1 cellular context compared by ENCODE assay signal in the genomic region with DNA sequence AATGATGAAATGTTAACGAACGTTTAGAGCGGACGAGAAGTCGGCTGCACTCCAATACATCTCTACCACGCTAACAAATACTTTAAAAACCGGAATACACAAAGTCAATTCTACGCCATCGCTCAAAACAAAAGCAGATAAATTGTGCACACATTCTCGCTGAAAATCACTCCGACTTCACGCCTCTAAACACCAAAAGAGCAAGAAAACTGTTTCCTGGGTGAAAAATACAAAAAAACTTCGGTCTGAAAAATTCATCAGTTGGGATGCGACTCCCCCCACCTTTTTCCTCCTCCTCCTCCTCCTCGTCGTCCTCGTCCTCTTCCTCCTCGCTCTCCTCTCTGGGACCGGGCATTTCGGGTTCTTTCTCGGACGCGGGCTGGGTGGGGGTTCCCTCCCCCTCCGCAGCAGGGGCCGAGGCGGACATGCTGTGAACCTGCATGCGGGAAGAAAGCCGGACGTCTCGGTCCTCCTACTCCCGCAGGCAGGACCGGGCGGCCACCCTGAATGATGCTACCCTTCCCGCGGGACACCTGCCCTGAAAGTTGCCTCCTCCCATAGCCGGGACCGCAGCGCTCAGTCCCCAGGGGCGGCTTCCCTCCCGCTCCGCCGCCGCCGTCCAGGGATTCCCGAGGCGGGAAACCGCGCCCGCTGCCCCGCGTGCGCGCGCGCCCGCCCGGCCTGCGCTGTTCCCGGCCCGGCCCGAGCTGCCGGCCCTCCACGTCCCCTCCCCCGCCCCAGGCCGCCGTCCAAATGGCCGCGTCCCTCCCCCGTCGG.
A peak's percentile ranks its signal among the peaks of the same experiment; 100 is the strongest.
TF ChIP-seq lines count a peak whose summit lies in the region.

No MANE protein-coding gene starts in this region.

TF ChIP-seq in HepG2, 621 proteins besides CTCF, POLR2A, EP300 and RAD21 (continued from another document and continues in another):
- TF ChIP-seq ZNF512 (CRISPR knock-in tag; IDR thresholded peaks at IDR 0.05) (peak; percentile 67; the same call in 1 of the 2 replicates), POLR2AphosphoS2 (IDR thresholded peaks at IDR 0.05; ENCODE audit: low read depth, low read length) (no peak), ARNT (IDR thresholded peaks at IDR 0.05) (no peak), ZNF34 (CRISPR knock-in tag; IDR thresholded peaks at IDR 0.05; ENCODE audit: borderline replicate concordance) (no peak), ATF7 (IDR thresholded peaks at IDR 0.05) (no peak), ATF7 (CRISPR knock-in tag; IDR thresholded peaks at IDR 0.05) (no peak), HHEX (CRISPR knock-in tag; IDR thresholded peaks at IDR 0.05) (no peak), NFYC (CRISPR knock-in tag; IDR thresholded peaks at IDR 0.05) (no peak; the same call in 1 of the 2 replicates), RBM39 (IDR thresholded peaks at IDR 0.05; ENCODE audit: low read depth, low read length, poor library complexity, severe bottlenecking) (peak; percentile 53), SIN3B (IDR thresholded peaks at IDR 0.05; ENCODE audit: low read length) (no peak), EHMT2 (IDR thresholded peaks at IDR 0.05; ENCODE audit: borderline replicate concordance, low read depth, low read length) (no peak), NPAS2 (CRISPR knock-in tag; IDR thresholded peaks at IDR 0.05; ENCODE audit: borderline replicate concordance) (no peak), ELK4 (CRISPR knock-in tag; IDR thresholded peaks at IDR 0.05; ENCODE audit: borderline replicate concordance) (no peak), KLF13 (CRISPR knock-in tag; IDR thresholded peaks at IDR 0.05) (no peak), BCL3 (CRISPR knock-in tag; IDR thresholded peaks at IDR 0.05) (no peak), ZNF550 (CRISPR knock-in tag; IDR thresholded peaks at IDR 0.05; ENCODE audit: borderline replicate concordance) (no peak), SP2 (CRISPR knock-in tag; IDR thresholded peaks at IDR 0.05) (no peak), MXI1 (IDR thresholded peaks at IDR 0.05; ENCODE audit: borderline replicate concordance, low read depth, low read length) (no peak), HNRNPK (IDR thresholded peaks at IDR 0.05; ENCODE audit: low read depth, low read length, poor library complexity, severe bottlenecking) (peak; percentile 36), SAFB2 (CRISPR knock-in tag; IDR thresholded peaks at IDR 0.05; ENCODE audit: borderline replicate concordance, low read depth) (no peak), NONO (IDR thresholded peaks at IDR 0.05) (no peak), NONO (CRISPR knock-in tag; conservative IDR thresholded peaks at IDR 0.05) (peak; percentile 10; the same call in 1 of the 2 replicates), HOXD1 (CRISPR knock-in tag; IDR thresholded peaks at IDR 0.05) (no peak), MBD4 (IDR thresholded peaks at IDR 0.05; ENCODE audit: borderline replicate concordance, low read length) (no peak), KLF11 (CRISPR knock-in tag; IDR thresholded peaks at IDR 0.05) (no peak), IRX3 (CRISPR knock-in tag; IDR thresholded peaks at IDR 0.05; ENCODE audit: borderline replicate concordance, low read depth) (no peak), FOXM1 (CRISPR knock-in tag; IDR thresholded peaks at IDR 0.05) (no peak), EED (CRISPR knock-in tag; IDR thresholded peaks at IDR 0.05) (no peak), ETV6 (CRISPR knock-in tag; conservative IDR thresholded peaks at IDR 0.05) (no peak), KDM5A (IDR thresholded peaks at IDR 0.05; ENCODE audit: borderline replicate concordance, low read length) (peak; percentile 19; the same call in 1 of the 2 replicates), SNAI1 (CRISPR knock-in tag; IDR thresholded peaks at IDR 0.05; ENCODE audit: borderline replicate concordance) (no peak), ELF3 (CRISPR knock-in tag; IDR thresholded peaks at IDR 0.05) (no peak), ZNF557 (CRISPR knock-in tag; IDR thresholded peaks at IDR 0.05) (no peak), ZNF160 (CRISPR knock-in tag; IDR thresholded peaks at IDR 0.05) (no peak), HNF4A (CRISPR knock-in tag; IDR thresholded peaks at IDR 0.05) (no peak), KLF9 (CRISPR knock-in tag; IDR thresholded peaks at IDR 0.05; ENCODE audit: low read depth) (no peak), TCF12 (IDR thresholded peaks at IDR 0.05) (no peak), TCF12 (CRISPR knock-in tag; IDR thresholded peaks at IDR 0.05) (no peak), KDM1A (CRISPR knock-in tag; IDR thresholded peaks at IDR 0.05) (no peak), ZFAT (CRISPR knock-in tag; conservative IDR thresholded peaks at IDR 0.05) (no peak), HOXA9 (CRISPR knock-in tag; IDR thresholded peaks at IDR 0.05; ENCODE audit: borderline replicate concordance) (no peak), SALL1 (CRISPR knock-in tag; IDR thresholded peaks at IDR 0.05) (peak; percentile 14; the same call in 1 of the 2 replicates), KMT2B (CRISPR knock-in tag; IDR thresholded peaks at IDR 0.05) (no peak), ZNF674 (CRISPR knock-in tag; IDR thresholded peaks at IDR 0.05; ENCODE audit: low read depth) (no peak), MZF1 (CRISPR knock-in tag; IDR thresholded peaks at IDR 0.05; ENCODE audit: borderline replicate concordance) (no peak), ZNF879 (CRISPR knock-in tag; IDR thresholded peaks at IDR 0.05) (no peak), CENPX (CRISPR knock-in tag; IDR thresholded peaks at IDR 0.05) (no peak), SP5 (CRISPR knock-in tag; IDR thresholded peaks at IDR 0.05; ENCODE audit: borderline replicate concordance, low read depth) (no peak), CHD2 (IDR thresholded peaks at IDR 0.05; ENCODE audit: low read depth, low read length) (0 out of 2 replicates have a peak, but pooled peaks have one; percentile 38), ZFP82 (CRISPR knock-in tag; IDR thresholded peaks at IDR 0.05; ENCODE audit: borderline replicate concordance) (0 out of 2 replicates have a peak, but pooled peaks have one; percentile 17), ZNF281 (CRISPR knock-in tag; IDR thresholded peaks at IDR 0.05; ENCODE audit: borderline replicate concordance) (no peak), HDAC1 (CRISPR knock-in tag; IDR thresholded peaks at IDR 0.05) (peak; percentile 9; the same call in 1 of the 2 replicates), NR2F1 (CRISPR knock-in tag; IDR thresholded peaks at IDR 0.05) (no peak), HNF4G (IDR thresholded peaks at IDR 0.05; ENCODE audit: borderline replicate concordance, low read depth, low read length) (no peak), HNF4G (CRISPR knock-in tag; IDR thresholded peaks at IDR 0.05; ENCODE audit: borderline replicate concordance, low read depth) (no peak)
- TF ChIP-seq, protein P1, sequence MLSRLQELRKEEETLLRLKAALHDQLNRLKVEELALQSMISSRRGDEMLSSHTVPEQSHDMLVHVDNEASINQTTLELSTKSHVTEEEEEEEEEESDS (CRISPR knock-in tag; IDR thresholded peaks at IDR 0.05; ENCODE audit: borderline replicate concordance), result no peak
- TF ChIP-seq, protein P2, sequence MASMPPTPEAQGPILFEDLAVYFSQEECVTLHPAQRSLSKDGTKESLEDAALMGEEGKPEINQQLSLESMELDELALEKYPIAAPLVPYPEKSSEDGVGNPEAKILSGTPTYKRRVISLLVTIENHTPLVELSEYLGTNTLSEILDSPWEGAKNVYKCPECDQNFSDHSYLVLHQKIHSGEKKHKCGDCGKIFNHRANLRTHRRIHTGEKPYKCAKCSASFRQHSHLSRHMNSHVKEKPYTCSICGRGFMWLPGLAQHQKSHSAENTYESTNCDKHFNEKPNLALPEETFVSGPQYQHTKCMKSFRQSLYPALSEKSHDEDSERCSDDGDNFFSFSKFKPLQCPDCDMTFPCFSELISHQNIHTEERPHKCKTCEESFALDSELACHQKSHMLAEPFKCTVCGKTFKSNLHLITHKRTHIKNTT (CRISPR knock-in tag; IDR thresholded peaks at IDR 0.05), result no peak
- TF ChIP-seq, protein P3, sequence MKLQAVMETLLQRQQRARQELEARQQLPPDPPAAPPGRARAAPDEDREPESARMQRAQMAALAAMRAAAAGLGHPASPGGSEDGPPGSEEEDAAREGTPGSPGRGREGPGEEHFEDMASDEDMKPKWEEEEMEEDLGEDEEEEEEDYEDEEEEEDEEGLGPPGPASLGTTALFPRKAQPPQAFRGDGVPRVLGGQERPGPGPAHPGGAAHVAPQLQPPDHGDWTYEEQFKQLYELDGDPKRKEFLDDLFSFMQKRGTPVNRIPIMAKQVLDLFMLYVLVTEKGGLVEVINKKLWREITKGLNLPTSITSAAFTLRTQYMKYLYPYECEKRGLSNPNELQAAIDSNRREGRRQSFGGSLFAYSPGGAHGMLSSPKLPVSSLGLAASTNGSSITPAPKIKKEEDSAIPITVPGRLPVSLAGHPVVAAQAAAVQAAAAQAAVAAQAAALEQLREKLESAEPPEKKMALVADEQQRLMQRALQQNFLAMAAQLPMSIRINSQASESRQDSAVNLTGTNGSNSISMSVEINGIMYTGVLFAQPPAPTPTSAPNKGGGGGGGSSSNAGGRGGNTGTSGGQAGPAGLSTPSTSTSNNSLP (IDR thresholded peaks at IDR 0.05; ENCODE audit: low read depth, low read length), result no peak
- TF ChIP-seq, protein P4, sequence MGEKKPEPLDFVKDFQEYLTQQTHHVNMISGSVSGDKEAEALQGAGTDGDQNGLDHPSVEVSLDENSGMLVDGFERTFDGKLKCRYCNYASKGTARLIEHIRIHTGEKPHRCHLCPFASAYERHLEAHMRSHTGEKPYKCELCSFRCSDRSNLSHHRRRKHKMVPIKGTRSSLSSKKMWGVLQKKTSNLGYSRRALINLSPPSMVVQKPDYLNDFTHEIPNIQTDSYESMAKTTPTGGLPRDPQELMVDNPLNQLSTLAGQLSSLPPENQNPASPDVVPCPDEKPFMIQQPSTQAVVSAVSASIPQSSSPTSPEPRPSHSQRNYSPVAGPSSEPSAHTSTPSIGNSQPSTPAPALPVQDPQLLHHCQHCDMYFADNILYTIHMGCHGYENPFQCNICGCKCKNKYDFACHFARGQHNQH (CRISPR knock-in tag; IDR thresholded peaks at IDR 0.05), result no peak
- TF ChIP-seq, protein P5, sequence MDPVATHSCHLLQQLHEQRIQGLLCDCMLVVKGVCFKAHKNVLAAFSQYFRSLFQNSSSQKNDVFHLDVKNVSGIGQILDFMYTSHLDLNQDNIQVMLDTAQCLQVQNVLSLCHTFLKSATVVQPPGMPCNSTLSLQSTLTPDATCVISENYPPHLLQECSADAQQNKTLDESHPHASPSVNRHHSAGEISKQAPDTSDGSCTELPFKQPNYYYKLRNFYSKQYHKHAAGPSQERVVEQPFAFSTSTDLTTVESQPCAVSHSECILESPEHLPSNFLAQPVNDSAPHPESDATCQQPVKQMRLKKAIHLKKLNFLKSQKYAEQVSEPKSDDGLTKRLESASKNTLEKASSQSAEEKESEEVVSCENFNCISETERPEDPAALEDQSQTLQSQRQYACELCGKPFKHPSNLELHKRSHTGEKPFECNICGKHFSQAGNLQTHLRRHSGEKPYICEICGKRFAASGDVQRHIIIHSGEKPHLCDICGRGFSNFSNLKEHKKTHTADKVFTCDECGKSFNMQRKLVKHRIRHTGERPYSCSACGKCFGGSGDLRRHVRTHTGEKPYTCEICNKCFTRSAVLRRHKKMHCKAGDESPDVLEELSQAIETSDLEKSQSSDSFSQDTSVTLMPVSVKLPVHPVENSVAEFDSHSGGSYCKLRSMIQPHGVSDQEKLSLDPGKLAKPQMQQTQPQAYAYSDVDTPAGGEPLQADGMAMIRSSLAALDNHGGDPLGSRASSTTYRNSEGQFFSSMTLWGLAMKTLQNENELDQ (CRISPR knock-in tag; IDR thresholded peaks at IDR 0.05; ENCODE audit: borderline replicate concordance), result no peak
